Comparison of ENCODE assay signal across 8 cellular contexts in genomic region chr2:28408764-28409599, GRCh38. TPM values are rescaled to one million over a fixed set of nuclear protein-coding genes. Genes with fewer than 3 reads are reported as not detected.
DNase-seq lines count a peak whose midpoint lies in the region; ATAC-seq and TF ChIP-seq lines count a peak whose summit lies in the region.

No MANE protein-coding gene starts in this region.

- no peaks in the 10 kb centered on the region for H3K9me3 Mint-ChIP-seq in IgD-negative memory B cell

- peak; percentile 48 for DNase-seq in activated CD8-positive, alpha-beta memory T cell treated with anti-CD3 and anti-CD28 coated beads, Interleukin-2, amount 50 U/mL, for 24 hours (ENCODE audit: extremely low read depth)
- DNase-seq in foreskin keratinocyte (peak; percentile 75 to 91), occipital lobe (lab: John Stamatoyannopoulos, UW) (no peak), cortex of kidney (lab: John Stamatoyannopoulos, UW) (no peak), iPS-NIHi7 (ENCODE audit: extremely low spot score) (no peak), HuH-7.5 (ENCODE audit: low spot score) (no peak)
- peak; percentile 66 for DNase-seq in stimulated activated CD8-positive, alpha-beta memory T cell treated with anti-CD3 and anti-CD28 coated beads, Interleukin-12 subunit alpha, Interleukin-12 subunit beta, amount 100 ng/mL, for 1 hour (ENCODE audit: low read depth)

- no peaks in the 10 kb centered on the region for H3K27me3 ChIP-seq in foreskin keratinocyte

- H3K4me3 Mint-ChIP-seq in IgD-negative memory B cell: no peak overlapping the region

- H3K27me3 Mint-ChIP-seq in IgD-negative memory B cell: peaks cover 2% of the 10 kb centered on the region

- H3K4me1 ChIP-seq in foreskin keratinocyte: peaks cover 13% of the 10 kb centered on the region

- peak; percentile 47 for ATAC-seq in foreskin keratinocyte

- H3K36me3 Mint-ChIP-seq in IgD-negative memory B cell: no peaks in the 10 kb centered on the region

- H3K27ac ChIP-seq in foreskin keratinocyte: peak overlapping the region; percentile 23

- no peak for TF ChIP-seq CTCF in foreskin keratinocyte (conservative IDR thresholded peaks at IDR 0.05)

- H3K4me1 Mint-ChIP-seq in IgD-negative memory B cell: peaks cover 0 to 5% (median 1%) of the 10 kb centered on the region in 3 donors

- H3K27ac Mint-ChIP-seq in IgD-negative memory B cell: peak overlapping the region in 2 of 3 donors; percentile 82 to 95

RNA-seq across cellular contexts. Expression of gene FOSL2, which starts 16.3 kb away (rescaled TPM):
- polyA plus RNA-seq in IgD-negative memory B cell (0.50 TPM), foreskin keratinocyte (13.6 and 16.9 TPM in 2 replicates)
- total RNA-seq in foreskin keratinocyte (35.6 and 38.5 TPM in 2 replicates), occipital lobe (6.2 TPM)

Comparison
In these comparisons a context has a peak if more than half of its experiments do, and no peak if none do; other contexts are left out.
1. DNase-seq: peak in activated CD8-positive, alpha-beta memory T cell treated with anti-CD3 and anti-CD28 coated beads, Interleukin-2, amount 50 U/mL, for 24 hours (single experiment), foreskin keratinocyte (2 of 2) and stimulated activated CD8-positive, alpha-beta memory T cell treated with anti-CD3 and anti-CD28 coated beads, Interleukin-12 subunit alpha, Interleukin-12 subunit beta, amount 100 ng/mL, for 1 hour (single experiment); none in occipital lobe (single experiment), cortex of kidney (single experiment), iPS-NIHi7 (single experiment) and HuH-7.5 (single experiment).